Comparison of ENCODE assay signal across 1 cellular context in the genomic region with DNA sequence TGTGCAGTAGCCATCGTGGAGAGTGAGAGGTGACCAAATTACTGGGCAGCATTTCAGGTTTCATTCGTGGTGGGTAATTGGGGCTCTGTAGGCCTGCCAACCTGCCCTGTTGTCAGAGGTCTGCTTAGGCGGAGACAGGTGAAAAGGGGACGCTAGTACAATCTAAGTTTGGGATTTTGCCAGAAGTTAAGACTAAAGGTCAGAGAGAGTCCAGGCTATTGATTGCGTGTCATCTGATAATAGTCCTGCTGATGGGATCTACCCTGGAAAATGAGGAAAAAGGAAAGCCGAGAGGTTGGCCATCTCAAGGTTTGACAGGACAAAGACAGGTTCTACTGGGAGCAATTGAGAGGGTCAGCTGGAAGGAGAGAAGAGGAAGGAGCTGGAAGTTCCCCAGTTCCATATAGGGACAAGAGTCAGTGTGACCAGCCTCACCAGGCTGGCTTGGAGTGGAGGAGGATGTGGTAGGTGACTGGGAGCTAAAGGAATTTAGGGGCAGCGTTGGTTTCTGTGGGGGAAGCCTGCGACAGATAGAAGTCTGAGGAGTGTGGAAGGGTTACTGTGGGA.
TF ChIP-seq lines count a peak whose summit lies in the region.

No MANE protein-coding gene starts in this region.

TF ChIP-seq in HepG2, 621 proteins besides CTCF, POLR2A, EP300 and RAD21 (continued from another document and continues in another):
- no peak for TF ChIP-seq ZNF639 (CRISPR knock-in tag; conservative IDR thresholded peaks at IDR 0.05)
- TF ChIP-seq, protein P1, sequence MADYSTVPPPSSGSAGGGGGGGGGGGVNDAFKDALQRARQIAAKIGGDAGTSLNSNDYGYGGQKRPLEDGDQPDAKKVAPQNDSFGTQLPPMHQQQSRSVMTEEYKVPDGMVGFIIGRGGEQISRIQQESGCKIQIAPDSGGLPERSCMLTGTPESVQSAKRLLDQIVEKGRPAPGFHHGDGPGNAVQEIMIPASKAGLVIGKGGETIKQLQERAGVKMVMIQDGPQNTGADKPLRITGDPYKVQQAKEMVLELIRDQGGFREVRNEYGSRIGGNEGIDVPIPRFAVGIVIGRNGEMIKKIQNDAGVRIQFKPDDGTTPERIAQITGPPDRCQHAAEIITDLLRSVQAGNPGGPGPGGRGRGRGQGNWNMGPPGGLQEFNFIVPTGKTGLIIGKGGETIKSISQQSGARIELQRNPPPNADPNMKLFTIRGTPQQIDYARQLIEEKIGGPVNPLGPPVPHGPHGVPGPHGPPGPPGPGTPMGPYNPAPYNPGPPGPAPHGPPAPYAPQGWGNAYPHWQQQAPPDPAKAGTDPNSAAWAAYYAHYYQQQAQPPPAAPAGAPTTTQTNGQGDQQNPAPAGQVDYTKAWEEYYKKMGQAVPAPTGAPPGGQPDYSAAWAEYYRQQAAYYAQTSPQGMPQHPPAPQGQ (CRISPR knock-in tag; IDR thresholded peaks at IDR 0.05; ENCODE audit: borderline replicate concordance): 0 out of 2 replicates have a peak, but pooled peaks have one; percentile 22
- TF ChIP-seq, protein P2, sequence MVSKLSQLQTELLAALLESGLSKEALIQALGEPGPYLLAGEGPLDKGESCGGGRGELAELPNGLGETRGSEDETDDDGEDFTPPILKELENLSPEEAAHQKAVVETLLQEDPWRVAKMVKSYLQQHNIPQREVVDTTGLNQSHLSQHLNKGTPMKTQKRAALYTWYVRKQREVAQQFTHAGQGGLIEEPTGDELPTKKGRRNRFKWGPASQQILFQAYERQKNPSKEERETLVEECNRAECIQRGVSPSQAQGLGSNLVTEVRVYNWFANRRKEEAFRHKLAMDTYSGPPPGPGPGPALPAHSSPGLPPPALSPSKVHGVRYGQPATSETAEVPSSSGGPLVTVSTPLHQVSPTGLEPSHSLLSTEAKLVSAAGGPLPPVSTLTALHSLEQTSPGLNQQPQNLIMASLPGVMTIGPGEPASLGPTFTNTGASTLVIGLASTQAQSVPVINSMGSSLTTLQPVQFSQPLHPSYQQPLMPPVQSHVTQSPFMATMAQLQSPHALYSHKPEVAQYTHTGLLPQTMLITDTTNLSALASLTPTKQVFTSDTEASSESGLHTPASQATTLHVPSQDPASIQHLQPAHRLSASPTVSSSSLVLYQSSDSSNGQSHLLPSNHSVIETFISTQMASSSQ (IDR thresholded peaks at IDR 0.05; ENCODE audit: low read depth): 0 out of 2 replicates have a peak, but pooled peaks have one; percentile 22
- TF ChIP-seq, protein P2 (CRISPR knock-in tag; IDR thresholded peaks at IDR 0.05; ENCODE audit: borderline replicate concordance): no peak; the same call in 1 of the 2 replicates
- TF ChIP-seq HOXA3 (CRISPR knock-in tag; IDR thresholded peaks at IDR 0.05): peak; percentile 36; the same call in 1 of the 2 replicates
- TF ChIP-seq ZSCAN25 (CRISPR knock-in tag; IDR thresholded peaks at IDR 0.05): peak; percentile 26
- no peak for TF ChIP-seq ZNF17 (CRISPR knock-in tag; IDR thresholded peaks at IDR 0.05)
- TF ChIP-seq NONO (IDR thresholded peaks at IDR 0.05): no peak
- peak; percentile 35; the same call in 1 of the 2 replicates for TF ChIP-seq NONO (CRISPR knock-in tag; conservative IDR thresholded peaks at IDR 0.05)
- TF ChIP-seq, protein P3, sequence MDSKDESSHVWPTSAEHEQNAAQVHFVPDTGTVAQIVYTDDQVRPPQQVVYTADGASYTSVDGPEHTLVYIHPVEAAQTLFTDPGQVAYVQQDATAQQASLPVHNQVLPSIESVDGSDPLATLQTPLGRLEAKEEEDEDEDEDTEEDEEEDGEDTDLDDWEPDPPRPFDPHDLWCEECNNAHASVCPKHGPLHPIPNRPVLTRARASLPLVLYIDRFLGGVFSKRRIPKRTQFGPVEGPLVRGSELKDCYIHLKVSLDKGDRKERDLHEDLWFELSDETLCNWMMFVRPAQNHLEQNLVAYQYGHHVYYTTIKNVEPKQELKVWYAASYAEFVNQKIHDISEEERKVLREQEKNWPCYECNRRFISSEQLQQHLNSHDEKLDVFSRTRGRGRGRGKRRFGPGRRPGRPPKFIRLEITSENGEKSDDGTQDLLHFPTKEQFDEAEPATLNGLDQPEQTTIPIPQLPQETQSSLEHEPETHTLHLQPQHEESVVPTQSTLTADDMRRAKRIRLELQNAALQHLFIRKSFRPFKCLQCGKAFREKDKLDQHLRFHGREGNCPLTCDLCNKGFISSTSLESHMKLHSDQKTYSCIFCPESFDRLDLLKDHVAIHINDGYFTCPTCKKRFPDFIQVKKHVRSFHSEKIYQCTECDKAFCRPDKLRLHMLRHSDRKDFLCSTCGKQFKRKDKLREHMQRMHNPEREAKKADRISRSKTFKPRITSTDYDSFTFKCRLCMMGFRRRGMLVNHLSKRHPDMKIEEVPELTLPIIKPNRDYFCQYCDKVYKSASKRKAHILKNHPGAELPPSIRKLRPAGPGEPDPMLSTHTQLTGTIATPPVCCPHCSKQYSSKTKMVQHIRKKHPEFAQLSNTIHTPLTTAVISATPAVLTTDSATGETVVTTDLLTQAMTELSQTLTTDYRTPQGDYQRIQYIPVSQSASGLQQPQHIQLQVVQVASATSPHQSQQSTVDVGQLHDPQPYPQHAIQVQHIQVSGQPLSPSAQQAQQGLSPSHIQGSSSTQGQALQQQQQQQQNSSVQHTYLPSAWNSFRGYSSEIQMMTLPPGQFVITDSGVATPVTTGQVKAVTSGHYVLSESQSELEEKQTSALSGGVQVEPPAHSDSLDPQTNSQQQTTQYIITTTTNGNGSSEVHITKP (CRISPR knock-in tag; IDR thresholded peaks at IDR 0.05; ENCODE audit: low read depth): no peak
- no peak for TF ChIP-seq NFKBIZ (CRISPR knock-in tag; IDR thresholded peaks at IDR 0.05)
- TF ChIP-seq SKI (IDR thresholded peaks at IDR 0.05; ENCODE audit: partially characterized antibody): peak; percentile 47
- no peak for TF ChIP-seq PCBP2 (optimal IDR thresholded peaks at IDR 0.05; ENCODE audit: low read depth, low read length, poor library complexity, severe bottlenecking)
- no peak for TF ChIP-seq AKNA (CRISPR knock-in tag; IDR thresholded peaks at IDR 0.05; ENCODE audit: borderline replicate concordance)
- peak; percentile 2; the same call in 1 of the 2 replicates for TF ChIP-seq ZNF350 (CRISPR knock-in tag; IDR thresholded peaks at IDR 0.05; ENCODE audit: borderline replicate concordance, low read depth)
- TF ChIP-seq ATF1 (CRISPR knock-in tag; IDR thresholded peaks at IDR 0.05): no peak
- TF ChIP-seq ZNF670 (CRISPR knock-in tag; IDR thresholded peaks at IDR 0.05; ENCODE audit: borderline replicate concordance): no peak
- TF ChIP-seq MXD1 (CRISPR knock-in tag; IDR thresholded peaks at IDR 0.05): no peak
- TF ChIP-seq ZSCAN31 (CRISPR knock-in tag; IDR thresholded peaks at IDR 0.05; ENCODE audit: low read depth): no peak
- TF ChIP-seq ZBTB39 (CRISPR knock-in tag; IDR thresholded peaks at IDR 0.05): no peak
- no peak for TF ChIP-seq PATZ1 (CRISPR knock-in tag; IDR thresholded peaks at IDR 0.05)
- no peak for TF ChIP-seq ZNF230 (CRISPR knock-in tag; IDR thresholded peaks at IDR 0.05)
- TF ChIP-seq ZFP41 (CRISPR knock-in tag; IDR thresholded peaks at IDR 0.05; ENCODE audit: borderline replicate concordance): no peak
- TF ChIP-seq EZH2 (conservative IDR thresholded peaks at IDR 0.05; ENCODE audit: low read depth, low read length): no peak
- peak; percentile 51; the same call in 1 of the 2 replicates for TF ChIP-seq HOXA5 (CRISPR knock-in tag; IDR thresholded peaks at IDR 0.05)
- peak; percentile 70 for TF ChIP-seq GATAD2A (CRISPR knock-in tag; IDR thresholded peaks at IDR 0.05)
- TF ChIP-seq ESRRA (CRISPR knock-in tag; IDR thresholded peaks at IDR 0.05; ENCODE audit: low read depth): peak; percentile 64; the same call in 1 of the 2 replicates
- no peak for TF ChIP-seq KLF16 (CRISPR knock-in tag; IDR thresholded peaks at IDR 0.05)
- peak; percentile 79 for TF ChIP-seq BCL6 (CRISPR knock-in tag; IDR thresholded peaks at IDR 0.05)
- peak; percentile 49 for TF ChIP-seq SAP130 (CRISPR knock-in tag; IDR thresholded peaks at IDR 0.05; ENCODE audit: low read depth)
- no peak for TF ChIP-seq SOX6 (IDR thresholded peaks at IDR 0.05)
- TF ChIP-seq SOX6 (CRISPR knock-in tag; IDR thresholded peaks at IDR 0.05): peak; percentile 79
- no peak for TF ChIP-seq REPIN1 (CRISPR knock-in tag; IDR thresholded peaks at IDR 0.05; ENCODE audit: borderline replicate concordance, low read depth)
- TF ChIP-seq SP140L (CRISPR knock-in tag; IDR thresholded peaks at IDR 0.05; ENCODE audit: borderline replicate concordance): no peak
- TF ChIP-seq DR1 (CRISPR knock-in tag; IDR thresholded peaks at IDR 0.05): no peak
- 0 out of 2 replicates have a peak, but pooled peaks have one; percentile 55 for TF ChIP-seq ZNF430 (CRISPR knock-in tag; IDR thresholded peaks at IDR 0.05)
